ENCODE assay signal across 8 cellular contexts in genomic region chr10:62638062-62638477, GRCh38.
A peak's percentile ranks its signal among the peaks of the same experiment; 100 is the strongest.
DNase-seq lines count a peak whose midpoint lies in the region; ATAC-seq, FAIRE-seq and TF ChIP-seq lines count a peak whose summit lies in the region.

No MANE protein-coding gene starts in this region.

- no peaks in the 10 kb centered on the region for H3K36me3 ChIP-seq in PC-3 (ENCODE audit: low read depth, low read length)
- H3K36me3 ChIP-seq in lower lobe of right lung = no peaks in the 10 kb centered on the region

- FAIRE-seq in GM19239 (lab: Jason Lieb, UNC) = no peak

- DNase-seq in PC-3 (no peak), lower lobe of right lung (no peak), GF-D8 (lab: John Stamatoyannopoulos, UW) (no peak), HUDEP-2 (lab: John Stamatoyannopoulos, UW; ENCODE audit: unreplicated experiment in 76 of 76) (no peak), GM19239 (ENCODE audit: insufficient read length, low spot score) (no peak)
- DNase-seq in activated CD8-positive, alpha-beta memory T cell treated with anti-CD3 and anti-CD28 coated beads for 24 hours = no peak

- H3K9me2 ChIP-seq in PC-3 (replicated peaks; ENCODE audit: low read length) = no peaks in the 10 kb centered on the region

- no peak for TF ChIP-seq POLR2A in GM18505 (IDR thresholded peaks at IDR 0.05; ENCODE audit: borderline replicate concordance, extremely low read depth, insufficient read depth, insufficient read length)

- peak overlapping the region; percentile 66 for H3K27ac ChIP-seq in PC-3 (ENCODE audit: low read length)
- H3K27ac ChIP-seq in lower lobe of right lung = peak overlapping the region; percentile 81

- no TSS peak for BruUV-seq in PC-3 (replicated peaks; lab: Mats Ljungman, UMichigan)

- H3K4me2 ChIP-seq in PC-3 (ENCODE audit: low read length) = peak overlapping the region; percentile 58

- CTCF ChIA-PET in PC-3 (lab: Charles Lee) = interaction anchor here (0.6 to 1.1 kb wide), 2 partner anchors 180 to 520 kb away, joined by 4 to 7 read pairs; no protein-coding TSS in a partner anchor

- POLR2A ChIA-PET in PC-3 (lab: Charles Lee; ENCODE audit: unreplicated experiment) = no interaction called here

- ATAC-seq in GM18505 (IDR thresholded peaks at IDR 0.05; ENCODE audit: unreplicated experiment) = peak; percentile 42
- peak; percentile 40 for ATAC-seq in HG02852 (IDR thresholded peaks at IDR 0.05; ENCODE audit: unreplicated experiment)
- ATAC-seq in PC-3 = peak; percentile 5
- peak; percentile 67 to 72 for ATAC-seq in lower lobe of right lung

- intact Hi-C loops in PC-3 (cut with micrococcal nuclease) (no loop called here), lower lobe of right lung (cut with DNase I) (no loop called here)

- no peaks in the 10 kb centered on the region for H3F3A ChIP-seq in PC-3 (ENCODE audit: low read length, unreplicated experiment)

- H4K20me1 ChIP-seq in PC-3 (ENCODE audit: low read length) = no peaks in the 10 kb centered on the region

- peak overlapping the region; percentile 0; the same call in 1 of the 2 replicates for H3K4me3 ChIP-seq in PC-3 (ENCODE audit: low read length)
- peak overlapping the region; percentile 25 for H3K4me3 ChIP-seq in lower lobe of right lung

- H3K27me3 ChIP-seq in PC-3 (ENCODE audit: low read length) = no peaks in the 10 kb centered on the region
- H3K27me3 ChIP-seq in lower lobe of right lung (ENCODE audit: low read depth) = no peaks in the 10 kb centered on the region

- peak overlapping the region; percentile 18 for H2AFZ ChIP-seq in PC-3 (ENCODE audit: low read length)

- H3K9me3 ChIP-seq in PC-3 (ENCODE audit: low read length) = no peaks in the 10 kb centered on the region
- no peaks in the 10 kb centered on the region for H3K9me3 ChIP-seq in lower lobe of right lung

- TF ChIP-seq CTCF in PC-3 (conservative IDR thresholded peaks at IDR 0.05; ENCODE audit: low read depth, low read length) (no peak), lower lobe of right lung (IDR thresholded peaks at IDR 0.05) (no peak)

- H3K9ac ChIP-seq in PC-3 (ENCODE audit: low read length) = peak overlapping the region; percentile 7

- H3K4me1 ChIP-seq in PC-3 (ENCODE audit: insufficient read depth, low read length) (peaks cover 28% of the 10 kb centered on the region), lower lobe of right lung (peaks cover 51% of the 10 kb centered on the region)

- no peaks in the 10 kb centered on the region for H3K79me2 ChIP-seq in PC-3 (ENCODE audit: low read length)

Comparison
In these comparisons a context has a peak if more than half of its experiments do, and no peak if none do; other contexts are left out.
1. ATAC-seq: peak in every context shown above with its lines; median percentile 70 in lower lobe of right lung; 42 in GM18505; 40 in HG02852; 5 in PC-3.